37 cellular contexts compared by ENCODE assay signal in the genomic region with DNA sequence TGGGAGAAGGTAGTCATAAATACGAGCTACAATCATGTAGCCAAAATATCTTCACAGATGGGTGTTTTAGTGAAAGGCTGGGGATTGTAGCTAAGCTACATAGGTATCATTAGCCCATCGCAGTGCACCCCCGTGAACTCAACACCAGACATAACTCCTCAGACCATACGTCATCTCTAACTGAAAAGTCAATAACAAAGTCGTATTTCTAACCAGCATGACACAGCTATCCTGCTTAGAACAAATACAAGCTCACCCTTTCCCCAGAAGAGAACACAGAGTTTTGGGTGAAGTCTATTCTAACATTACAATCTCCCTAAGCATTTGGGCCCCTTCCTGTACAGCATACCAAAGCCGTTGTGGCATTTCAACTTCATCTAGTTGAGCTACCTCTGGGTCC.
"Had no signal": no experiment of that assay in that cellular context is flagged by ENCODE, and none has a peak within 500 bp of the region (broad histone marks: within the 10 kb centered on the region; RNA-seq: fewer than 3 reads in every experiment).

No MANE protein-coding gene starts in this region.

- ATAC-seq: activated CD8-positive, alpha-beta T cell treated with anti-CD3 and anti-CD28 coated beads for 36 hours; activated naive CD4-positive, alpha-beta T cell treated with anti-CD3 and anti-CD28 coated beads, Interleukin-2, amount 50 U/mL, for 72 hours; activated T-cell treated with anti-CD3 and anti-CD28 coated beads, Interleukin-2, amount 50 U/mL, for 4 hours; activated T-cell treated with anti-CD3 and anti-CD28 coated beads, Interleukin-2, amount 50 U/mL, for 72 hours; activated T-helper 17 cell treated with anti-CD3 and anti-CD28 coated beads, Interleukin-2, amount 50 U/mL, for 72 hours; body of pancreas had no signal

- H3K27me3 Mint-ChIP-seq: activated B cell treated with CpG ODN at 0.5 μM for 24 hours; activated CD4-positive, alpha-beta memory T cell treated with anti-CD3 and anti-CD28 coated beads for 36 hours; activated CD4-positive, alpha-beta T cell treated with anti-CD3 and anti-CD28 coated beads, Interleukin-2, amount 10 ng/mL, durations not matched to agents 24 days and 14 days; activated CD8-positive, alpha-beta T cell treated with anti-CD3 and anti-CD28 coated beads for 36 hours; activated T-helper 17 cell treated with anti-CD3 and anti-CD28 coated beads, Interleukin-2, amount 50 U/mL, for 72 hours had no signal

- DNase-seq: activated B cell treated with CpG ODN at 0.5 μM for 24 hours; activated CD4-positive, alpha-beta memory T cell treated with anti-CD3 and anti-CD28 coated beads for 36 hours; activated CD4-positive, alpha-beta T cell treated with anti-CD3 and anti-CD28 coated beads for 4 hours; activated CD4-positive, alpha-beta T cell treated with anti-CD3 and anti-CD28 coated beads, Interleukin-2, amount 10 ng/mL, durations not matched to agents 24 days and 14 days; activated CD4-positive, alpha-beta T cell treated with anti-CD3 and anti-CD28 coated beads, Interleukin-2, amount 50 U/mL, for 1 hour; activated CD4-positive, alpha-beta T cell treated with anti-CD3 and anti-CD28 coated beads, Interleukin-2, amount 50 U/mL, for 4 hours; activated CD4-positive, CD25-positive, alpha-beta regulatory T cell treated with anti-CD3 and anti-CD28 coated beads, Interleukin-2, amount 50 U/mL, for 72 hours; activated CD8-positive, alpha-beta memory T cell treated with anti-CD3 and anti-CD28 coated beads, Interleukin-2, amount 50 U/mL, for 4 hours; activated CD8-positive, alpha-beta T cell treated with anti-CD3 and anti-CD28 coated beads for 36 hours; activated effector memory CD4-positive, alpha-beta T cell treated with anti-CD3 and anti-CD28 coated beads, Interleukin-2, amount 50 U/mL, for 16 hours; activated gamma-delta T cell treated with Interleukin-2 at 50 U/mL for 16 hours; activated naive CD4-positive, alpha-beta T cell; activated naive CD4-positive, alpha-beta T cell treated with anti-CD3 and anti-CD28 coated beads for 36 hours; activated naive CD4-positive, alpha-beta T cell treated with anti-CD3 and anti-CD28 coated beads, Interleukin-2, amount 50 U/mL, for 16 hours; activated naive CD8-positive, alpha-beta T cell treated with anti-CD3 and anti-CD28 coated beads for 36 hours; activated T-cell treated with anti-CD3 and anti-CD28 coated beads for 4 hours; activated T-cell treated with anti-CD3 and anti-CD28 coated beads, Interleukin-2, amount 50 U/mL, for 1 hour; activated T-cell treated with anti-CD3 and anti-CD28 coated beads, Interleukin-2, amount 50 U/mL, for 4 hours; activated T-cell treated with anti-CD3 and anti-CD28 coated beads, Interleukin-2, amount 50 U/mL, for 72 hours; adrenal gland; amniotic stem cell; aorta; body of pancreas; brain microvascular endothelial cell; central memory CD4-positive, alpha-beta T cell; T-helper 1 cell; T-helper 2 cell; T-helper 9 cell had no signal

- H3K4me1 Mint-ChIP-seq: activated B cell treated with CpG ODN at 0.5 μM for 24 hours; activated CD4-positive, alpha-beta T cell treated with anti-CD3 and anti-CD28 coated beads, Interleukin-2, amount 10 ng/mL, durations not matched to agents 24 days and 14 days; activated naive CD8-positive, alpha-beta T cell treated with anti-CD3 and anti-CD28 coated beads for 36 hours; activated T-helper 17 cell treated with anti-CD3 and anti-CD28 coated beads, Interleukin-2, amount 50 U/mL, for 72 hours had no signal

- H3K4me1 ChIP-seq: adrenal gland, body of pancreas, breast epithelium had no signal

- H3K27me3 ChIP-seq: adrenal gland, body of pancreas, brain microvascular endothelial cell, breast epithelium had no signal

- FAIRE-seq: astrocyte, TTC549 had no signal

- H3K9me3 ChIP-seq: adrenal gland, body of pancreas had no signal

- H3K27ac ChIP-seq: adrenal gland, body of pancreas, brain microvascular endothelial cell, breast epithelium, VCaP had no signal

- H3K36me3 ChIP-seq: adrenal gland, brain microvascular endothelial cell, breast epithelium had no signal

- H3K27ac Mint-ChIP-seq: activated B cell treated with CpG ODN at 0.5 μM for 24 hours; activated CD4-positive, alpha-beta memory T cell treated with anti-CD3 and anti-CD28 coated beads for 36 hours; activated CD4-positive, alpha-beta T cell treated with anti-CD3 and anti-CD28 coated beads, Interleukin-2, amount 10 ng/mL, durations not matched to agents 24 days and 14 days; activated CD8-positive, alpha-beta T cell treated with anti-CD3 and anti-CD28 coated beads for 36 hours; activated naive CD4-positive, alpha-beta T cell treated with anti-CD3 and anti-CD28 coated beads for 36 hours; activated naive CD4-positive, alpha-beta T cell treated with anti-CD3 and anti-CD28 coated beads, Interleukin-2, amount 50 U/mL, for 72 hours; activated naive CD8-positive, alpha-beta T cell treated with anti-CD3 and anti-CD28 coated beads for 36 hours; activated T-cell treated with anti-CD3 and anti-CD28 coated beads, Interleukin-2, amount 50 U/mL, for 72 hours; activated T-helper 1 cell treated with anti-CD3 and anti-CD28 coated beads, Interleukin-12 subunit alpha, Interleukin-12 subunit beta, Interleukin-2, Interleukin-4 antibody, amounts not matched to agents 30 ng/mL and 10 ng/mL and 1 ng/mL, durations not matched to agents 14 hours and 24 hours and 36 hours; activated T-helper 17 cell treated with anti-CD3 and anti-CD28 coated beads, Interleukin-2, amount 50 U/mL, for 72 hours; T-helper 1 cell treated with Interleukin-12 subunit alpha and Interleukin-12 subunit beta and Interleukin-4 antibody, amounts not matched to agents 30 μg/mL and 1 μg/mL, for 36 hours; T-helper 2 cell treated with Interferon-gamma antibody and Interleukin-4, amounts not matched to agents 5 μg/mL and 100 μg/mL, for 36 hours had no signal

- H3K4me3 ChIP-seq: adrenal gland, body of pancreas, breast epithelium had no signal

- H3K36me3 Mint-ChIP-seq: activated CD4-positive, alpha-beta memory T cell treated with anti-CD3 and anti-CD28 coated beads for 36 hours; activated naive CD8-positive, alpha-beta T cell treated with anti-CD3 and anti-CD28 coated beads for 36 hours had no signal

- H3K4me3 Mint-ChIP-seq: activated B cell treated with CpG ODN at 0.5 μM for 24 hours; activated CD4-positive, alpha-beta memory T cell treated with anti-CD3 and anti-CD28 coated beads for 36 hours; activated CD4-positive, alpha-beta T cell treated with anti-CD3 and anti-CD28 coated beads, Interleukin-2, amount 10 ng/mL, durations not matched to agents 24 days and 14 days; activated CD8-positive, alpha-beta T cell treated with anti-CD3 and anti-CD28 coated beads for 36 hours; activated naive CD4-positive, alpha-beta T cell treated with anti-CD3 and anti-CD28 coated beads for 36 hours; activated naive CD8-positive, alpha-beta T cell treated with anti-CD3 and anti-CD28 coated beads for 36 hours; activated T-cell treated with anti-CD3 and anti-CD28 coated beads, Interleukin-2, amount 50 U/mL, for 4 hours; activated T-cell treated with anti-CD3 and anti-CD28 coated beads, Interleukin-2, amount 50 U/mL, for 72 hours; activated T-helper 1 cell treated with anti-CD3 and anti-CD28 coated beads, Interleukin-12 subunit alpha, Interleukin-12 subunit beta, Interleukin-2, Interleukin-4 antibody, amounts not matched to agents 30 ng/mL and 10 ng/mL and 1 ng/mL, durations not matched to agents 14 hours and 24 hours and 36 hours; activated T-helper 17 cell treated with anti-CD3 and anti-CD28 coated beads, Interleukin-2, amount 50 U/mL, for 72 hours; T-helper 1 cell treated with Interleukin-12 subunit alpha and Interleukin-12 subunit beta and Interleukin-4 antibody, amounts not matched to agents 30 μg/mL and 1 μg/mL, for 36 hours; T-helper 2 cell treated with Interferon-gamma antibody and Interleukin-4, amounts not matched to agents 5 μg/mL and 100 μg/mL, for 36 hours had no signal
